ENCODE assay signal across 1 cellular context in the genomic region with DNA sequence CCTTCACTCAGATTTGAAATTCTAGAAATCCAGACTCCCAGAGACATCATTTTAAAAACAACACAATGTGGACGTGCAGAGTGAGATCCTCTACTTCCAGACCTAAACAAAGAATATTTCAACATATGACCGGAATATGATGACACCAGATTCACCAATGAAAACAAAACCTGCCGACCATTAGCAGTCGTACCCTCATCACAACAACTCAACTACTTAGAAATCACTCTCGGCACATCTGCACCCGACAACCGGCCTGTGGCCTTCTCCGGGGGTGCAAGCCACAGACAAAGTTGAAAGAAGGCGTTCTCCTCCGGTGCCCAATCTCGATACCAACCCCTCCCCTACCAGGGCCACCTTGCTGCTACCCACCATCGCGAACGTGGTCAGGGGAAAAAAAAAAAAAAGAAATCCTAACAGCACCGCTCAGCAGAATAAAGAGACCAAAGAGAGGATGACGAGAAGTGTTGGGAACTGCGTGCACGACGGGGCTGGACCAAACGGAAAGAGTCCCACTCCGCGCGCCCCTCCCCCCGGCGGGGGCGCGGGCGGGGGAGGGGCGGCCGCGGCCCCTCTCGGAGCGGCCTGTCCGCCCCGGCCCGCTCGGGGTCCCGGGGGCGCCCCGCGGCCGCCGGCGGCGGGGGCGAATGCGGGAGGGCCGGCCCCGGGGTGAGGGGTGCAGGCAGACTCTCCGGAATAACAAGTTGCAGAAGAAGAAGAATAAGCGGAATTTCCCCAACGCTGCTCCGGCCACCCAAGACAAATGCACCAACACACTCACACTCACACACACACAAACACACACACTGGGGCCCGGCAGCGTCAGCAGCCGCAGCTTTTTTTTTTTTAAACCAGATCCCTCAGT.
TF ChIP-seq lines count a peak whose summit lies in the region.

No MANE protein-coding gene starts in this region.

TF ChIP-seq in HepG2, 621 proteins besides CTCF, POLR2A, EP300 and RAD21 (continued from another document and continues in another):
- TF ChIP-seq, protein P1, sequence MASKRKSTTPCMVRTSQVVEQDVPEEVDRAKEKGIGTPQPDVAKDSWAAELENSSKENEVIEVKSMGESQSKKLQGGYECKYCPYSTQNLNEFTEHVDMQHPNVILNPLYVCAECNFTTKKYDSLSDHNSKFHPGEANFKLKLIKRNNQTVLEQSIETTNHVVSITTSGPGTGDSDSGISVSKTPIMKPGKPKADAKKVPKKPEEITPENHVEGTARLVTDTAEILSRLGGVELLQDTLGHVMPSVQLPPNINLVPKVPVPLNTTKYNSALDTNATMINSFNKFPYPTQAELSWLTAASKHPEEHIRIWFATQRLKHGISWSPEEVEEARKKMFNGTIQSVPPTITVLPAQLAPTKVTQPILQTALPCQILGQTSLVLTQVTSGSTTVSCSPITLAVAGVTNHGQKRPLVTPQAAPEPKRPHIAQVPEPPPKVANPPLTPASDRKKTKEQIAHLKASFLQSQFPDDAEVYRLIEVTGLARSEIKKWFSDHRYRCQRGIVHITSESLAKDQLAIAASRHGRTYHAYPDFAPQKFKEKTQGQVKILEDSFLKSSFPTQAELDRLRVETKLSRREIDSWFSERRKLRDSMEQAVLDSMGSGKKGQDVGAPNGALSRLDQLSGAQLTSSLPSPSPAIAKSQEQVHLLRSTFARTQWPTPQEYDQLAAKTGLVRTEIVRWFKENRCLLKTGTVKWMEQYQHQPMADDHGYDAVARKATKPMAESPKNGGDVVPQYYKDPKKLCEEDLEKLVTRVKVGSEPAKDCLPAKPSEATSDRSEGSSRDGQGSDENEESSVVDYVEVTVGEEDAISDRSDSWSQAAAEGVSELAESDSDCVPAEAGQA (IDR thresholded peaks at IDR 0.05; ENCODE audit: low read depth): no peak
- TF ChIP-seq, protein P1 (CRISPR knock-in tag; IDR thresholded peaks at IDR 0.05; ENCODE audit: borderline replicate concordance): no peak
- TF ChIP-seq KDM1A (CRISPR knock-in tag; IDR thresholded peaks at IDR 0.05) (no peak), PHF20 (CRISPR knock-in tag; IDR thresholded peaks at IDR 0.05) (no peak), MTA3 (CRISPR knock-in tag; IDR thresholded peaks at IDR 0.05) (no peak), KLF12 (CRISPR knock-in tag; IDR thresholded peaks at IDR 0.05; ENCODE audit: borderline replicate concordance) (no peak), REL (CRISPR knock-in tag; conservative IDR thresholded peaks at IDR 0.05) (no peak), WIZ (CRISPR knock-in tag; IDR thresholded peaks at IDR 0.05) (no peak), FIP1L1 (IDR thresholded peaks at IDR 0.05; ENCODE audit: borderline replicate concordance, insufficient read depth, low read depth, low read length) (no peak), RARG (CRISPR knock-in tag; IDR thresholded peaks at IDR 0.05; ENCODE audit: low read depth) (no peak), KDM5A (IDR thresholded peaks at IDR 0.05; ENCODE audit: borderline replicate concordance, low read length) (peak; percentile 57; the same call in 1 of the 2 replicates), ZC3H4 (CRISPR knock-in tag; IDR thresholded peaks at IDR 0.05; ENCODE audit: borderline replicate concordance) (no peak), ZNF7 (CRISPR knock-in tag; IDR thresholded peaks at IDR 0.05) (no peak), ZNF569 (CRISPR knock-in tag; IDR thresholded peaks at IDR 0.05; ENCODE audit: borderline replicate concordance) (no peak), CHCHD3 (CRISPR knock-in tag; IDR thresholded peaks at IDR 0.05) (no peak), HNRNPLL (IDR thresholded peaks at IDR 0.05; ENCODE audit: low read depth, low read length, poor library complexity, severe bottlenecking) (no peak), NFYB (CRISPR knock-in tag; IDR thresholded peaks at IDR 0.05) (no peak), SNRNP70 (IDR thresholded peaks at IDR 0.05; ENCODE audit: low read depth, low read length) (no peak), SPEN (CRISPR knock-in tag; IDR thresholded peaks at IDR 0.05; ENCODE audit: low read depth) (peak; percentile 30; the same call in 1 of the 2 replicates), CCDC6 (CRISPR knock-in tag; IDR thresholded peaks at IDR 0.05) (no peak), ZNF12 (CRISPR knock-in tag; IDR thresholded peaks at IDR 0.05) (no peak), TCF7L2 (IDR thresholded peaks at IDR 0.05; ENCODE audit: low read depth, low read length) (no peak), YEATS2 (CRISPR knock-in tag; IDR thresholded peaks at IDR 0.05; ENCODE audit: borderline replicate concordance) (no peak), NR2F6 (IDR thresholded peaks at IDR 0.05) (peak; percentile 46; the same call in 1 of the 2 replicates), NR2F6 (CRISPR knock-in tag; IDR thresholded peaks at IDR 0.05) (no peak), ELF4 (CRISPR knock-in tag; IDR thresholded peaks at IDR 0.05; ENCODE audit: borderline replicate concordance) (no peak), MED13 (CRISPR knock-in tag; IDR thresholded peaks at IDR 0.05) (no peak), ZNF558 (CRISPR knock-in tag; IDR thresholded peaks at IDR 0.05; ENCODE audit: borderline replicate concordance) (0 out of 2 replicates have a peak, but pooled peaks have one; percentile 32), SOX13 (IDR thresholded peaks at IDR 0.05) (0 out of 2 replicates have a peak, but pooled peaks have one; percentile 3), SOX13 (CRISPR knock-in tag; conservative IDR thresholded peaks at IDR 0.05 in 1 of 2, IDR thresholded peaks at IDR 0.05 in 1 of 2) (peak in 1 of 2 experiments; percentile 65; a peak in 2 of 4 replicates), HOXA3 (CRISPR knock-in tag; IDR thresholded peaks at IDR 0.05) (peak; percentile 48), MAFF (IDR thresholded peaks at IDR 0.05; ENCODE audit: low read depth, low read length) (no peak), ZNF792 (CRISPR knock-in tag; IDR thresholded peaks at IDR 0.05) (no peak), ZSCAN12 (CRISPR knock-in tag; IDR thresholded peaks at IDR 0.05) (no peak)
- TF ChIP-seq, protein P2, sequence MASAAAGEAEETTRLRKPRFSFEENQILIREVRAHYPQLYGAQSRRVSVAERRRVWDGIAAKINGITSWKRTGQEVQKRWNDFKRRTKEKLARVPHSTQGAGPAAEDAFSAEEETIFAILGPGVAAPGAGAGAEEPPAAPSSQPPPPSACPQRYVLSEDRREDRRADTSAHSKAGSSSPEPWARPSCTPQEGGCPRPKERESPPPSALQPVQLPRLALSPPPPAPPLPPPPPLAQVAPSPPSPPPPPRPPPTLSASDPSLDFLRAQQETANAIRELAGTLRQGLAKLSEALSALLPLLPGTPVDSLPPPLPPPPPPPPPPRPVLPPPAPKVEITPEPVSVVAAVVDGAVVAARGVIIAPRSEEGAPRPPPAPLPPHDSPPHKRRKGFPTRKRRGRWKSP (CRISPR knock-in tag; IDR thresholded peaks at IDR 0.05): peak; percentile 26; the same call in 1 of the 2 replicates
- TF ChIP-seq, protein P3, sequence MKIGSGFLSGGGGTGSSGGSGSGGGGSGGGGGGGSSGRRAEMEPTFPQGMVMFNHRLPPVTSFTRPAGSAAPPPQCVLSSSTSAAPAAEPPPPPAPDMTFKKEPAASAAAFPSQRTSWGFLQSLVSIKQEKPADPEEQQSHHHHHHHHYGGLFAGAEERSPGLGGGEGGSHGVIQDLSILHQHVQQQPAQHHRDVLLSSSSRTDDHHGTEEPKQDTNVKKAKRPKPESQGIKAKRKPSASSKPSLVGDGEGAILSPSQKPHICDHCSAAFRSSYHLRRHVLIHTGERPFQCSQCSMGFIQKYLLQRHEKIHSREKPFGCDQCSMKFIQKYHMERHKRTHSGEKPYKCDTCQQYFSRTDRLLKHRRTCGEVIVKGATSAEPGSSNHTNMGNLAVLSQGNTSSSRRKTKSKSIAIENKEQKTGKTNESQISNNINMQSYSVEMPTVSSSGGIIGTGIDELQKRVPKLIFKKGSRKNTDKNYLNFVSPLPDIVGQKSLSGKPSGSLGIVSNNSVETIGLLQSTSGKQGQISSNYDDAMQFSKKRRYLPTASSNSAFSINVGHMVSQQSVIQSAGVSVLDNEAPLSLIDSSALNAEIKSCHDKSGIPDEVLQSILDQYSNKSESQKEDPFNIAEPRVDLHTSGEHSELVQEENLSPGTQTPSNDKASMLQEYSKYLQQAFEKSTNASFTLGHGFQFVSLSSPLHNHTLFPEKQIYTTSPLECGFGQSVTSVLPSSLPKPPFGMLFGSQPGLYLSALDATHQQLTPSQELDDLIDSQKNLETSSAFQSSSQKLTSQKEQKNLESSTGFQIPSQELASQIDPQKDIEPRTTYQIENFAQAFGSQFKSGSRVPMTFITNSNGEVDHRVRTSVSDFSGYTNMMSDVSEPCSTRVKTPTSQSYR (CRISPR knock-in tag; IDR thresholded peaks at IDR 0.05; ENCODE audit: borderline replicate concordance): peak; percentile 91
- TF ChIP-seq, protein P4, sequence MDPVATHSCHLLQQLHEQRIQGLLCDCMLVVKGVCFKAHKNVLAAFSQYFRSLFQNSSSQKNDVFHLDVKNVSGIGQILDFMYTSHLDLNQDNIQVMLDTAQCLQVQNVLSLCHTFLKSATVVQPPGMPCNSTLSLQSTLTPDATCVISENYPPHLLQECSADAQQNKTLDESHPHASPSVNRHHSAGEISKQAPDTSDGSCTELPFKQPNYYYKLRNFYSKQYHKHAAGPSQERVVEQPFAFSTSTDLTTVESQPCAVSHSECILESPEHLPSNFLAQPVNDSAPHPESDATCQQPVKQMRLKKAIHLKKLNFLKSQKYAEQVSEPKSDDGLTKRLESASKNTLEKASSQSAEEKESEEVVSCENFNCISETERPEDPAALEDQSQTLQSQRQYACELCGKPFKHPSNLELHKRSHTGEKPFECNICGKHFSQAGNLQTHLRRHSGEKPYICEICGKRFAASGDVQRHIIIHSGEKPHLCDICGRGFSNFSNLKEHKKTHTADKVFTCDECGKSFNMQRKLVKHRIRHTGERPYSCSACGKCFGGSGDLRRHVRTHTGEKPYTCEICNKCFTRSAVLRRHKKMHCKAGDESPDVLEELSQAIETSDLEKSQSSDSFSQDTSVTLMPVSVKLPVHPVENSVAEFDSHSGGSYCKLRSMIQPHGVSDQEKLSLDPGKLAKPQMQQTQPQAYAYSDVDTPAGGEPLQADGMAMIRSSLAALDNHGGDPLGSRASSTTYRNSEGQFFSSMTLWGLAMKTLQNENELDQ (CRISPR knock-in tag; IDR thresholded peaks at IDR 0.05; ENCODE audit: borderline replicate concordance): no peak
- TF ChIP-seq, protein P5, sequence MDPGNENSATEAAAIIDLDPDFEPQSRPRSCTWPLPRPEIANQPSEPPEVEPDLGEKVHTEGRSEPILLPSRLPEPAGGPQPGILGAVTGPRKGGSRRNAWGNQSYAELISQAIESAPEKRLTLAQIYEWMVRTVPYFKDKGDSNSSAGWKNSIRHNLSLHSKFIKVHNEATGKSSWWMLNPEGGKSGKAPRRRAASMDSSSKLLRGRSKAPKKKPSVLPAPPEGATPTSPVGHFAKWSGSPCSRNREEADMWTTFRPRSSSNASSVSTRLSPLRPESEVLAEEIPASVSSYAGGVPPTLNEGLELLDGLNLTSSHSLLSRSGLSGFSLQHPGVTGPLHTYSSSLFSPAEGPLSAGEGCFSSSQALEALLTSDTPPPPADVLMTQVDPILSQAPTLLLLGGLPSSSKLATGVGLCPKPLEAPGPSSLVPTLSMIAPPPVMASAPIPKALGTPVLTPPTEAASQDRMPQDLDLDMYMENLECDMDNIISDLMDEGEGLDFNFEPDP (CRISPR knock-in tag; conservative IDR thresholded peaks at IDR 0.05): no peak
- TF ChIP-seq, protein P6, sequence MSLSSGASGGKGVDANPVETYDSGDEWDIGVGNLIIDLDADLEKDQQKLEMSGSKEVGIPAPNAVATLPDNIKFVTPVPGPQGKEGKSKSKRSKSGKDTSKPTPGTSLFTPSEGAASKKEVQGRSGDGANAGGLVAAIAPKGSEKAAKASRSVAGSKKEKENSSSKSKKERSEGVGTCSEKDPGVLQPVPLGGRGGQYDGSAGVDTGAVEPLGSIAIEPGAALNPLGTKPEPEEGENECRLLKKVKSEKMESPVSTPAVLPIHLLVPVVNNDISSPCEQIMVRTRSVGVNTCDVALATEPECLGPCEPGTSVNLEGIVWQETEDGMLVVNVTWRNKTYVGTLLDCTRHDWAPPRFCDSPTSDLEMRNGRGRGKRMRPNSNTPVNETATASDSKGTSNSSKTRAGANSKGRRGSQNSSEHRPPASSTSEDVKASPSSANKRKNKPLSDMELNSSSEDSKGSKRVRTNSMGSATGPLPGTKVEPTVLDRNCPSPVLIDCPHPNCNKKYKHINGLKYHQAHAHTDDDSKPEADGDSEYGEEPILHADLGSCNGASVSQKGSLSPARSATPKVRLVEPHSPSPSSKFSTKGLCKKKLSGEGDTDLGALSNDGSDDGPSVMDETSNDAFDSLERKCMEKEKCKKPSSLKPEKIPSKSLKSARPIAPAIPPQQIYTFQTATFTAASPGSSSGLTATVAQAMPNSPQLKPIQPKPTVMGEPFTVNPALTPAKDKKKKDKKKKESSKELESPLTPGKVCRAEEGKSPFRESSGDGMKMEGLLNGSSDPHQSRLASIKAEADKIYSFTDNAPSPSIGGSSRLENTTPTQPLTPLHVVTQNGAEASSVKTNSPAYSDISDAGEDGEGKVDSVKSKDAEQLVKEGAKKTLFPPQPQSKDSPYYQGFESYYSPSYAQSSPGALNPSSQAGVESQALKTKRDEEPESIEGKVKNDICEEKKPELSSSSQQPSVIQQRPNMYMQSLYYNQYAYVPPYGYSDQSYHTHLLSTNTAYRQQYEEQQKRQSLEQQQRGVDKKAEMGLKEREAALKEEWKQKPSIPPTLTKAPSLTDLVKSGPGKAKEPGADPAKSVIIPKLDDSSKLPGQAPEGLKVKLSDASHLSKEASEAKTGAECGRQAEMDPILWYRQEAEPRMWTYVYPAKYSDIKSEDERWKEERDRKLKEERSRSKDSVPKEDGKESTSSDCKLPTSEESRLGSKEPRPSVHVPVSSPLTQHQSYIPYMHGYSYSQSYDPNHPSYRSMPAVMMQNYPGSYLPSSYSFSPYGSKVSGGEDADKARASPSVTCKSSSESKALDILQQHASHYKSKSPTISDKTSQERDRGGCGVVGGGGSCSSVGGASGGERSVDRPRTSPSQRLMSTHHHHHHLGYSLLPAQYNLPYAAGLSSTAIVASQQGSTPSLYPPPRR (CRISPR knock-in tag; IDR thresholded peaks at IDR 0.05; ENCODE audit: borderline replicate concordance): no peak
